In genomic region chr4:176156656-176157055, GRCh38 we compare ENCODE assay signal across 22 cellular contexts. TPM values are rescaled to one million over a fixed set of nuclear protein-coding genes. Genes with fewer than 3 reads are reported as not detected.
A peak's percentile ranks its signal among the peaks of the same experiment; 100 is the strongest.
DNase-seq lines count a peak whose midpoint lies in the region; ATAC-seq and TF ChIP-seq lines count a peak whose summit lies in the region.
"Had no signal": no experiment of that assay in that cellular context is flagged by ENCODE, and none has a peak within 500 bp of the region (broad histone marks: within the 10 kb centered on the region; RNA-seq: fewer than 3 reads in every experiment).

No MANE protein-coding gene starts in this region.

- H3K27ac ChIP-seq in foreskin keratinocyte = no peak overlapping the region
- H3K27ac ChIP-seq: cardiac muscle cell, epithelial cell of prostate, heart right ventricle, left lung, neutrophil had no signal

- DNase-seq in A172 (ENCODE audit: low spot score) (peak; percentile 40), GM04504 (ENCODE audit: low read depth) (peak; percentile 79), amniotic epithelial cell (ENCODE audit: low read depth) (peak; percentile 80), foreskin keratinocyte (no peak), DMS79 (lab: John Stamatoyannopoulos, UW) (no peak), DMS114 treated with DMSO at 0.1 percent for 48 hours (lab: John Stamatoyannopoulos, UW; ENCODE audit: unreplicated experiment) (no peak)
- DNase-seq in effector CD4-positive, alpha-beta T cell = no peak
- no peak for DNase-seq in stimulated activated naive CD4-positive, alpha-beta T cell treated with Interleukin-2 at 50 U/mL for 16 hours (lab: John Stamatoyannopoulos, UW)
- DNase-seq: activated CD4-positive, alpha-beta T cell treated with anti-CD3 and anti-CD28 coated beads for 36 hours; activated CD8-positive, alpha-beta memory T cell treated with anti-CD3 and anti-CD28 coated beads, Interleukin-2, amount 10 ng/mL, durations not matched to agents 7 days and 5 days; CD4-positive, alpha-beta memory T cell; heart right ventricle; KBM-7; left lung; mucosa of descending colon; NCI-H1092 treated with DMSO at 0.1 percent for 48 hours; NCI-H510A; NK-92 treated with Interleukin-12 subunit alpha and Interleukin-12 subunit beta, amount 100 ng/mL, for 24 hours had no signal

- no peaks in the 10 kb centered on the region for H3K27me3 ChIP-seq in foreskin keratinocyte
- H3K27me3 ChIP-seq: cardiac muscle cell, heart right ventricle, left lung, neutrophil had no signal

- TF ChIP-seq CTCF in foreskin keratinocyte (conservative IDR thresholded peaks at IDR 0.05) = no peak

- H3K4me1 ChIP-seq in foreskin keratinocyte = no peaks in the 10 kb centered on the region
- H3K4me1 ChIP-seq: heart right ventricle, left lung had no signal

- ATAC-seq in foreskin keratinocyte = peak; percentile 27
- ATAC-seq: activated CD4-positive, alpha-beta T cell treated with anti-CD3 and anti-CD28 coated beads for 36 hours; activated CD8-positive, alpha-beta memory T cell treated with anti-CD3 and anti-CD28 coated beads, Interleukin-2, amount 10 ng/mL, durations not matched to agents 7 days and 5 days; left lung; mucosa of descending colon had no signal

RNA-seq across cellular contexts. Expression of gene SPATA4, which starts 38.7 kb away (rescaled TPM):
- total RNA-seq in A172 (2014; rRNA removed; shearing (Covaris generic)) = 0.19 TPM in 1 of 2 replicates, not detected in the other
- 0.10 and 0.14 TPM in 2 replicates for total RNA-seq in foreskin keratinocyte
- 0.09 and 0.12 TPM in 2 replicates for polyA plus RNA-seq in foreskin keratinocyte
- total RNA-seq: activated CD4-positive, alpha-beta T cell treated with anti-CD3 and anti-CD28 coated beads for 36 hours; activated CD8-positive, alpha-beta memory T cell treated with anti-CD3 and anti-CD28 coated beads, Interleukin-2, amount 10 ng/mL, durations not matched to agents 7 days and 5 days; CD4-positive, alpha-beta memory T cell; dermis microvascular lymphatic vessel endothelial cell had no signal
- polyA plus RNA-seq: CD4-positive, alpha-beta memory T cell had no signal

Comparison
In these comparisons a context has a peak if more than half of its experiments do, and no peak if none do; other contexts are left out.
1. DNase-seq: peak in A172 (single experiment), GM04504 (single experiment) and amniotic epithelial cell (single experiment); none in foreskin keratinocyte (0 of 2), effector CD4-positive, alpha-beta T cell (single experiment), stimulated activated naive CD4-positive, alpha-beta T cell treated with Interleukin-2 at 50 U/mL for 16 hours (single experiment), DMS79 (single experiment) and DMS114 treated with DMSO at 0.1 percent for 48 hours (single experiment).